Comparison of ENCODE assay signal across 23 cellular contexts in genomic region chr1:33784876-33785275, GRCh38.
"Had no signal": no experiment of that assay in that cellular context is flagged by ENCODE, and none has a peak within 500 bp of the region (broad histone marks: within the 10 kb centered on the region; RNA-seq: fewer than 3 reads in every experiment).

No MANE protein-coding gene starts in this region.

- H3K4me1 ChIP-seq: SJCRH30 had no signal

- H3K36me3 ChIP-seq: MG63, SJCRH30 had no signal

- H3K9me3 ChIP-seq: MG63, SJCRH30 had no signal

- H3K4me3 ChIP-seq: MG63, SJCRH30 had no signal

- H3K27me3 ChIP-seq: MG63 had no signal

- ATAC-seq: HepG2, Panc1, PC-3, SK-N-SH treated with all-trans-retinoic acid at 6 μM for 48 hours had no signal

- H3K27ac ChIP-seq: RWPE1, SJCRH30 had no signal

- DNase-seq: IMR-90, Karpas-422, KG1, MG63, NCI-H1092, NCI-H1105 treated with DMSO at 0.1 percent for 48 hours, NCI-H1417 treated with DMSO at 0.1 percent for 48 hours, NCI-H146, NCI-H1694 treated with DMSO at 0.1 percent for 48 hours, NCI-H1930, NCI-H2081, NCI-H2107, NCI-H2227 treated with DMSO at 0.1 percent for 48 hours, NCI-H524, NCI-H526 treated with DMSO at 0.1 percent for 48 hours, NCI-H774, PC-3, SHP77 treated with DMSO at 0.1 percent for 48 hours, SJCRH30 had no signal
